Comparison of ENCODE assay signal across 8 cellular contexts in the genomic region with DNA sequence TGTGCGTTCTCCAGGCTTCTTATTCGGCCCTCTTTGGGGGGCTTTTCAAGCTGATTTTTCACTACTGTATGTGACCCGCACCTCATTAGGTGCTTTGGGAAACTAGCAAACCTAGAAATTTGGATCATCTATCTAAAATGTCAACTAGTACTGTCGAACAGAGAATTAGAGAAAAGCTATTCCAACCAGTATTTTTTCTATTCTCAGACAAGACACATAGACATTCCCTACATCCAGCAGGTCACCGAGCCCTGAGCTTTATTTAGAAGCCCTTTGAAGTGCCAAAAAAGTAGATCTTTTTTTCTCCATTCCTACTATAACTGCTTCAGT. TPM values are rescaled to one million over a fixed set of nuclear protein-coding genes. Genes with fewer than 3 reads are reported as not detected.
DNase-seq lines count a peak whose midpoint lies in the region; TF ChIP-seq lines count a peak whose summit lies in the region.

No MANE protein-coding gene starts in this region.

- peaks cover 31% of the 10 kb centered on the region for H3K79me2 ChIP-seq in DOHH2 (ENCODE audit: control insufficient read depth, low read length)

- peaks cover 33% of the 10 kb centered on the region for H3K36me3 ChIP-seq in DOHH2 (ENCODE audit: control insufficient read depth, low read length)
- H3K36me3 ChIP-seq in Peyer's patch: peaks cover 0 to 36% (median 0%) of the 10 kb centered on the region in 3 donors
- H3K36me3 ChIP-seq in esophagus squamous epithelium: peaks cover 0 to 35% (median 11%) of the 10 kb centered on the region in 3 donors

- H3K4me1 Mint-ChIP-seq in progenitor cell of endocrine pancreas (ENCODE audit: low read depth): peaks cover 13% of the 10 kb centered on the region

- H3F3A ChIP-seq in DOHH2 (ENCODE audit: control insufficient read depth, insufficient read depth): no peaks in the 10 kb centered on the region

- H3K9me2 ChIP-seq in DOHH2 (replicated peaks; ENCODE audit: control insufficient read depth, low read length): no peaks in the 10 kb centered on the region

- peaks cover 20% of the 10 kb centered on the region for H3K4me1 ChIP-seq in DOHH2 (ENCODE audit: control insufficient read depth, low read length)
- peaks cover 0 to 16% (median 4%) of the 10 kb centered on the region in 4 donors for H3K4me1 ChIP-seq in Peyer's patch
- peaks cover 9 to 21% (median 11%) of the 10 kb centered on the region in 3 donors for H3K4me1 ChIP-seq in esophagus squamous epithelium

- TF ChIP-seq CTCF in DOHH2 (IDR thresholded peaks at IDR 0.05; ENCODE audit: low read depth, low read length, poor library complexity, severe bottlenecking): no peak
- TF ChIP-seq CTCF in Peyer's patch (IDR thresholded peaks at IDR 0.05): no peak
- no peak for TF ChIP-seq CTCF in esophagus squamous epithelium (IDR thresholded peaks at IDR 0.05)
- TF ChIP-seq CTCF in progenitor cell of endocrine pancreas (IDR thresholded peaks at IDR 0.05; ENCODE audit: unreplicated experiment): no peak

- peak overlapping the region; percentile 95 for H3K4me2 ChIP-seq in DOHH2 (ENCODE audit: low read length)

- no peaks in the 10 kb centered on the region for H3K9me3 Mint-ChIP-seq in progenitor cell of endocrine pancreas (ENCODE audit: low read depth)

- peaks cover 5% of the 10 kb centered on the region for H3K27me3 Mint-ChIP-seq in progenitor cell of endocrine pancreas

- H3K27ac Mint-ChIP-seq in progenitor cell of endocrine pancreas: peak overlapping the region; percentile 94

- H3K27ac ChIP-seq in DOHH2 (ENCODE audit: low read depth, low read length): no peak overlapping the region
- H3K27ac ChIP-seq in Peyer's patch: peak overlapping the region in 2 of 4 donors; percentile 84 to 87
- H3K27ac ChIP-seq in esophagus squamous epithelium: peak overlapping the region; percentile 84 to 96 (median 94)

- H3K27me3 ChIP-seq in DOHH2 (ENCODE audit: control insufficient read depth, low read length) (no peaks in the 10 kb centered on the region), Peyer's patch (no peaks in the 10 kb centered on the region), esophagus squamous epithelium (no peaks in the 10 kb centered on the region)

- peaks cover 11% of the 10 kb centered on the region for H3K36me3 Mint-ChIP-seq in progenitor cell of endocrine pancreas (ENCODE audit: insufficient read depth)

- 0 to 1% methylated on average over 5 of the region's 5 CpGs for WGBS in esophagus squamous epithelium, 2 donors

- peak overlapping the region; percentile 91 for H3K4me3 ChIP-seq in DOHH2 (ENCODE audit: low read length)
- peak overlapping the region; percentile 72 to 81 (median 80) for H3K4me3 ChIP-seq in Peyer's patch
- peak overlapping the region; percentile 66 to 98 (median 90) for H3K4me3 ChIP-seq in esophagus squamous epithelium

- no peaks in the 10 kb centered on the region for H3K9me3 ChIP-seq in DOHH2 (ENCODE audit: control insufficient read depth, insufficient read depth, low read length)
- H3K9me3 ChIP-seq in Peyer's patch: no peaks in the 10 kb centered on the region
- no peaks in the 10 kb centered on the region for H3K9me3 ChIP-seq in esophagus squamous epithelium

- intact Hi-C loops in esophagus squamous epithelium (cut with DNase I): no loop called here

- no peak for DNase-seq in Peyer's patch
- no peak for DNase-seq in esophagus squamous epithelium (lab: John Stamatoyannopoulos, UW)
- no peak for DNase-seq in progenitor cell of endocrine pancreas (ENCODE audit: low spot score, unreplicated experiment)
- no peak for DNase-seq in stimulated activated CD4-positive, alpha-beta T cell treated with anti-CD3 and anti-CD28 coated beads, Interleukin-12 subunit alpha, Interleukin-12 subunit beta, amount 100 ng/mL, for 4 hours
- DNase-seq in COLO829 (ENCODE audit: low spot score): no peak
- no peak for DNase-seq in OCI-M1 (lab: John Stamatoyannopoulos, UW)
- DNase-seq in LoVo (ENCODE audit: low spot score): no peak

- TF ChIP-seq POLR2A in Peyer's patch (IDR thresholded peaks at IDR 0.05) (no peak), esophagus squamous epithelium (IDR thresholded peaks at IDR 0.05) (no peak)

- H3K4me3 Mint-ChIP-seq in progenitor cell of endocrine pancreas (ENCODE audit: low read depth): peak overlapping the region; percentile 86

- no peaks in the 10 kb centered on the region for H4K20me1 ChIP-seq in DOHH2 (ENCODE audit: control insufficient read depth, insufficient read depth, low read depth, low read length)

RNA-seq across cellular contexts. Expression of a gene that starts 0.3 kb away (rescaled TPM):
- total RNA-seq in Peyer's patch (100 to 1,000 TPM; 133 to 269 (median 202) TPM), esophagus squamous epithelium (100 to 1,000 TPM; 115 to 215 (median 179) TPM), progenitor cell of endocrine pancreas (299 and 301 TPM in 2 replicates)

RNA-seq across cellular contexts. Expression of a gene that starts 32.5 kb away (rescaled TPM):
- total RNA-seq in Peyer's patch (10 to 100 TPM; 16.3 to 22.5 (median 21.4) TPM), esophagus squamous epithelium (10 to 100 TPM; 19.7 to 32.7 (median 25.5) TPM), progenitor cell of endocrine pancreas (94.2 and 97.8 TPM in 2 replicates)

RNA-seq across cellular contexts. Expression of a gene that starts 33.5 kb away (rescaled TPM):
- total RNA-seq in Peyer's patch (10 to 100 TPM; 40.4 to 75.5 (median 54.1) TPM), esophagus squamous epithelium (10 to 100 TPM; 41.4 to 67.1 (median 53.3) TPM), progenitor cell of endocrine pancreas (61.0 and 63.0 TPM in 2 replicates)

RNA-seq across cellular contexts. Expression of a gene that starts 39.9 kb away (rescaled TPM):
- total RNA-seq in Peyer's patch (100 to 1,000 TPM in 3 of 4 donors, 10 to 100 TPM in 1; 96.6 to 188 (median 146) TPM), esophagus squamous epithelium (100 to 1,000 TPM; 190 to 482 (median 272) TPM), progenitor cell of endocrine pancreas (93.8 and 99.1 TPM in 2 replicates)

RNA-seq across cellular contexts. Expression of a gene that starts 42.7 kb away (rescaled TPM):
- total RNA-seq in Peyer's patch: 100 to 1,000 TPM; 101 to 239 (median 149) TPM
- 10 to 100 TPM; 22.6 to 38.3 (median 27.5) TPM for total RNA-seq in esophagus squamous epithelium
- total RNA-seq in progenitor cell of endocrine pancreas: 103 and 111 TPM in 2 replicates
